Comparison of ENCODE assay signal across 22 cellular contexts in genomic region chr5:41954286-41954685, GRCh38. TPM values are rescaled to one million over a fixed set of nuclear protein-coding genes. Genes with fewer than 3 reads are reported as not detected.
A peak's percentile ranks its signal among the peaks of the same experiment; 100 is the strongest.
DNase-seq lines count a peak whose midpoint lies in the region; ATAC-seq, FAIRE-seq and TF ChIP-seq lines count a peak whose summit lies in the region.
"Had no signal": no experiment of that assay in that cellular context is flagged by ENCODE, and none has a peak within 500 bp of the region (broad histone marks: within the 10 kb centered on the region; RNA-seq: fewer than 3 reads in every experiment).

No MANE protein-coding gene starts in this region.

- no peak overlapping the region for H2AFZ ChIP-seq in mammary epithelial cell (ENCODE audit: low read depth, low read length)

- CTCF ChIA-PET in mammary epithelial cell (lab: Charles Lee; ENCODE audit: low non-redundant PET): no interaction called here

- FAIRE-seq in bronchial epithelial cell (lab: Jason Lieb, UNC): no peak
- FAIRE-seq: A549, D721Med, G401.6, GM12891 had no signal

- H3K27ac ChIP-seq in mammary epithelial cell (ENCODE audit: insufficient read depth, low read depth, low read length) (no peak overlapping the region), breast epithelium (no peak overlapping the region), foreskin keratinocyte (no peak overlapping the region)
- H3K27ac ChIP-seq: 22Rv1; A549; BLaER1 treated with 17β-estradiol and CSF1 and Interleukin-3, amounts not matched to agents 10 nM and 100 nM; C4-2B had no signal

- H4K20me1 ChIP-seq in mammary epithelial cell (ENCODE audit: insufficient read depth, low read length): no peaks in the 10 kb centered on the region
- H4K20me1 ChIP-seq: BLaER1 treated with 17β-estradiol and CSF1 and Interleukin-3, amounts not matched to agents 10 nM and 100 nM had no signal

- TF ChIP-seq POLR2A in breast epithelium (IDR thresholded peaks at IDR 0.05): no peak

- H3K4me3 ChIP-seq in mammary epithelial cell (replicated peaks in 1 of 3; ENCODE audit: insufficient read depth in 1 of 3, low read depth in 2 of 3, low read length in 3 of 3): no peak overlapping the region
- H3K4me3 ChIP-seq in breast epithelium: no peak overlapping the region
- H3K4me3 ChIP-seq in bronchial epithelial cell (ENCODE audit: low read depth, low read length): no peak overlapping the region
- no peak overlapping the region for H3K4me3 ChIP-seq in epithelial cell of esophagus (ENCODE audit: low read length)
- H3K4me3 ChIP-seq: A549; BLaER1 treated with 17β-estradiol and CSF1 and Interleukin-3, amounts not matched to agents 10 nM and 100 nM had no signal

- H3K9me3 ChIP-seq in mammary epithelial cell (replicated peaks; ENCODE audit: insufficient read depth, low read length) (no peaks in the 10 kb centered on the region), breast epithelium (peaks cover 5 to 17% of the 10 kb centered on the region in 2 donors)
- H3K9me3 ChIP-seq: A549 had no signal

- no peak for TF ChIP-seq CTCF in mammary epithelial cell (conservative IDR thresholded peaks at IDR 0.05 in 1 of 2, IDR thresholded peaks at IDR 0.05 in 1 of 2; ENCODE audit: extremely low read depth in 1 of 2, insufficient read depth in 1 of 2, low read depth in 1 of 2, low read length in 2 of 2)
- TF ChIP-seq CTCF in breast epithelium (IDR thresholded peaks at IDR 0.05): no peak
- no peak for TF ChIP-seq CTCF in bronchial epithelial cell (IDR thresholded peaks at IDR 0.05; ENCODE audit: insufficient read depth, low read length, severe bottlenecking)
- no peak for TF ChIP-seq CTCF in epithelial cell of esophagus (IDR thresholded peaks at IDR 0.05; ENCODE audit: insufficient read depth, low read depth, low read length, missing control alignments)
- TF ChIP-seq CTCF in foreskin keratinocyte (conservative IDR thresholded peaks at IDR 0.05): no peak

- dilution Hi-C loops in mammary epithelial cell (cut with HindIII; ENCODE audit: low sequenced_read_pairs): no loop called here

- no TSS peak for BruUV-seq in mammary epithelial cell (replicated peaks; lab: Mats Ljungman, UMichigan)

- H3K9ac ChIP-seq in mammary epithelial cell (ENCODE audit: insufficient read depth, low read length): no peak overlapping the region
- H3K9ac ChIP-seq: BLaER1 treated with 17β-estradiol and CSF1 and Interleukin-3, amounts not matched to agents 10 nM and 100 nM had no signal

- no peaks in the 10 kb centered on the region for H3K79me2 ChIP-seq in mammary epithelial cell (ENCODE audit: insufficient read depth, low read length)

- DNase-seq in mammary epithelial cell (peak; percentile 3), breast epithelium (ENCODE audit: low spot score in 2 of 2) (no peak), bronchial epithelial cell (ENCODE audit: low read depth) (peak; percentile 27), epithelial cell of esophagus (ENCODE audit: low read depth) (peak; percentile 68), foreskin keratinocyte (peak in 1 of 2 donors; percentile 15), kidney tubule cell (ENCODE audit: low spot score) (no peak), amygdala (lab: John Stamatoyannopoulos, UW) (no peak)
- DNase-seq: AML-193; Caco-2; Calu3; CD4-positive, alpha-beta T cell; CD8-positive, alpha-beta T cell; DMS79 treated with DMSO at 0.1 percent for 48 hours; GF-D8 had no signal

- H3K4me2 ChIP-seq in mammary epithelial cell (ENCODE audit: insufficient read depth, low read depth, low read length): no peak overlapping the region
- H3K4me2 ChIP-seq: A549; BLaER1 treated with 17β-estradiol and CSF1 and Interleukin-3, amounts not matched to agents 10 nM and 100 nM had no signal

- WGBS in mammary epithelial cell (ENCODE audit: low coverage, missing lambda C conversion rate): 100% methylated on average over 1 of the region's 1 CpG

- intact Hi-C loops in mammary epithelial cell (cut with micrococcal nuclease) (no loop called here), breast epithelium (cut with DNase I; ENCODE audit: low total_unique reads) (no loop called here)

- ATAC-seq in foreskin keratinocyte (peak; percentile 46), GM18873 (IDR thresholded peaks at IDR 0.05; ENCODE audit: low FRiP score, unreplicated experiment) (no peak)
- ATAC-seq: A549; CD8-positive, alpha-beta T cell had no signal

- H3K36me3 ChIP-seq in mammary epithelial cell (ENCODE audit: insufficient read depth, low read length) (no peaks in the 10 kb centered on the region), breast epithelium (no peaks in the 10 kb centered on the region), bronchial epithelial cell (ENCODE audit: control insufficient read depth, insufficient read depth, low read length) (no peaks in the 10 kb centered on the region)
- H3K36me3 ChIP-seq: BLaER1 treated with 17β-estradiol and CSF1 and Interleukin-3, amounts not matched to agents 10 nM and 100 nM had no signal

- H3K27me3 ChIP-seq in mammary epithelial cell (ENCODE audit: insufficient read depth, low read length) (no peaks in the 10 kb centered on the region), breast epithelium (no peaks in the 10 kb centered on the region), bronchial epithelial cell (ENCODE audit: control insufficient read depth, insufficient read depth, low read length) (no peaks in the 10 kb centered on the region), foreskin keratinocyte (no peaks in the 10 kb centered on the region)
- H3K27me3 ChIP-seq: BLaER1 treated with 17β-estradiol and CSF1 and Interleukin-3, amounts not matched to agents 10 nM and 100 nM had no signal

- no peaks in the 10 kb centered on the region for H3K4me1 ChIP-seq in mammary epithelial cell (ENCODE audit: insufficient read depth, low read length)
- H3K4me1 ChIP-seq in breast epithelium: no peaks in the 10 kb centered on the region
- H3K4me1 ChIP-seq in foreskin keratinocyte: no peaks in the 10 kb centered on the region
- H3K4me1 ChIP-seq: A549; BLaER1 treated with 17β-estradiol and CSF1 and Interleukin-3, amounts not matched to agents 10 nM and 100 nM; Caco-2 had no signal

- in situ Hi-C loops in mammary epithelial cell (cut with MboI; ENCODE audit: low sequenced_read_pairs in 2 of 2): no loop called here

RNA-seq across cellular contexts. Expression of gene FBXO4, which starts 29.2 kb away (rescaled TPM):
- total RNA-seq in mammary epithelial cell (1 to 10 TPM; 8.0 to 8.8 TPM), breast epithelium (10 to 100 TPM; 13.6 to 34.7 (median 16.7) TPM), bronchial epithelial cell (6.3 and 9.5 TPM in 2 replicates), foreskin keratinocyte (7.6 and 7.8 TPM in 2 replicates)
- polyA plus RNA-seq in mammary epithelial cell (6.1 TPM), foreskin keratinocyte (6.1 and 6.3 TPM in 2 replicates)
- polyA minus RNA-seq in mammary epithelial cell: not detected

RNA-seq across cellular contexts. Expression of gene RIMOC1, which starts 50.1 kb away (rescaled TPM):
- 10 to 100 TPM; 16.7 to 31.5 TPM for total RNA-seq in mammary epithelial cell
- polyA plus RNA-seq in mammary epithelial cell: 11.2 TPM
- polyA minus RNA-seq in mammary epithelial cell: 16.4 TPM
- 10 to 100 TPM; 16.4 to 23.0 (median 21.7) TPM for total RNA-seq in breast epithelium
- total RNA-seq in bronchial epithelial cell: 14.8 and 15.8 TPM in 2 replicates
- 16.4 and 17.4 TPM in 2 replicates for total RNA-seq in foreskin keratinocyte
- polyA plus RNA-seq in foreskin keratinocyte: 5.4 and 6.2 TPM in 2 replicates

Comparison
In these comparisons a context has a peak if more than half of its experiments do, and no peak if none do; other contexts are left out.
1. DNase-seq: peak in mammary epithelial cell (single experiment), bronchial epithelial cell (single experiment) and epithelial cell of esophagus (single experiment); none in breast epithelium (0 of 2), kidney tubule cell (single experiment) and amygdala (0 of 56).